8 cellular contexts compared by ENCODE assay signal in genomic region chr10:4962876-4963795, GRCh38. TPM values are rescaled to one million over a fixed set of nuclear protein-coding genes. Genes with fewer than 3 reads are reported as not detected.
DNase-seq lines count a peak whose midpoint lies in the region; ATAC-seq and TF ChIP-seq lines count a peak whose summit lies in the region.
"Not testable (repeated sequence)": the region's sequence is repeated elsewhere in the genome, so short reads cannot be mapped to it uniquely, and the experiment has no call there.

TSS of gene AKR1C1 (plus strand) at chr10:4963415. CDS start at chr10:4963445, 30 bp downstream.

- H3K27me3 ChIP-seq in DND-41 (ENCODE audit: insufficient read depth, low read length, poor library complexity); ascending aorta; upper lobe of right lung: not testable (repeated sequence)

- H3K4me2 ChIP-seq in DND-41 (ENCODE audit: insufficient read depth, low read length), result not testable (repeated sequence)

- DNase-seq in DND-41; ascending aorta (ENCODE audit: low spot score in 2 of 2); cardiac septum (ENCODE audit: low spot score); sciatic nerve (ENCODE audit: low spot score); upper lobe of right lung: not testable (repeated sequence)
- DNase-seq in NCI-H69 (lab: John Stamatoyannopoulos, UW), result peak; percentile 12
- peak; percentile 64 for DNase-seq in epithelial cell of esophagus (ENCODE audit: low read depth)
- peak in 1 of 2 donors; percentile 62 for DNase-seq in lung microvascular endothelial cell (ENCODE audit: low read depth in 2 of 2)

- not testable (repeated sequence) for H3K36me3 ChIP-seq in DND-41 (ENCODE audit: insufficient read depth, low read length); ascending aorta; upper lobe of right lung

- H3K9me3 ChIP-seq in DND-41 (ENCODE audit: insufficient read depth, low read length, severe bottlenecking); ascending aorta; upper lobe of right lung: not testable (repeated sequence)

- H3K27ac ChIP-seq in DND-41 (ENCODE audit: low read length); ascending aorta; upper lobe of right lung: not testable (repeated sequence)

- H3K4me3 ChIP-seq in DND-41 (ENCODE audit: low read depth in 1 of 2, low read length in 2 of 2), result not testable (repeated sequence)
- H3K4me3 ChIP-seq in ascending aorta, result peak within 1 kb of the TSS; percentile 36 to 42
- peak within 1 kb of the TSS; percentile 53 for H3K4me3 ChIP-seq in epithelial cell of esophagus (ENCODE audit: low read length)
- peak within 1 kb of the TSS; percentile 15 for H3K4me3 ChIP-seq in upper lobe of right lung

- intact Hi-C loops in ascending aorta (cut with DNase I); cardiac septum (cut with DNase I); sciatic nerve (cut with DNase I); upper lobe of right lung (cut with DNase I): not testable (repeated sequence)

- not testable (repeated sequence) for TF ChIP-seq CTCF in DND-41 (IDR thresholded peaks at IDR 0.05; ENCODE audit: borderline replicate concordance, extremely low read depth, low read length, poor library complexity, severe bottlenecking); ascending aorta (IDR thresholded peaks at IDR 0.05); epithelial cell of esophagus (IDR thresholded peaks at IDR 0.05; ENCODE audit: insufficient read depth, low read depth, low read length, missing control alignments); upper lobe of right lung (IDR thresholded peaks at IDR 0.05)

- H2AFZ ChIP-seq in DND-41 (ENCODE audit: low read depth, low read length), result not testable (repeated sequence)

- ATAC-seq in DND-41 (ENCODE audit: insufficient read depth, low read depth) (0 out of 3 replicates have a peak, but pooled peaks have one; percentile 45), sciatic nerve (peak; percentile 98), upper lobe of right lung (peak; percentile 97)

- H4K20me1 ChIP-seq in DND-41 (ENCODE audit: insufficient read depth, low read length), result not testable (repeated sequence)

- H3K79me2 ChIP-seq in DND-41 (ENCODE audit: insufficient read depth, low read length), result not testable (repeated sequence)

- not testable (repeated sequence) for H3K9ac ChIP-seq in DND-41 (ENCODE audit: low read depth, low read length)

- H3K4me1 ChIP-seq in DND-41 (ENCODE audit: insufficient read depth, low read length); ascending aorta; upper lobe of right lung: not testable (repeated sequence)

RNA-seq across cellular contexts. Expression of gene AKR1C1, which starts in this region (rescaled TPM):
- total RNA-seq in ascending aorta (18.4 TPM), cardiac septum (14.2 TPM), lung microvascular endothelial cell (8.7 and 18.7 TPM in 2 replicates), sciatic nerve (84.2 TPM), upper lobe of right lung (42.0 TPM)

Comparison
In these comparisons a context has a peak if more than half of its experiments do, and no peak if none do; other contexts are left out.
1. ATAC-seq: peak in every context shown above with its lines; median percentile 98 in sciatic nerve; 97 in upper lobe of right lung; 45 in DND-41.